Comparison of ENCODE assay signal across 8 cellular contexts in genomic region chr7:74401137-74401859, GRCh38. TPM values are rescaled to one million over a fixed set of nuclear protein-coding genes. Genes with fewer than 3 reads are reported as not detected.
A peak's percentile ranks its signal among the peaks of the same experiment; 100 is the strongest.
DNase-seq lines count a peak whose midpoint lies in the region; ATAC-seq and TF ChIP-seq lines count a peak whose summit lies in the region.

No MANE protein-coding gene starts in this region.

- no peaks in the 10 kb centered on the region for H3K27me3 ChIP-seq in hepatocyte

- H3K9me2 ChIP-seq in hepatocyte (replicated peaks; ENCODE audit: insufficient read depth), result no peaks in the 10 kb centered on the region

- ATAC-seq in HG03045 (IDR thresholded peaks at IDR 0.05; ENCODE audit: unreplicated experiment), result no peak
- no peak for ATAC-seq in GM19455 (IDR thresholded peaks at IDR 0.05; ENCODE audit: unreplicated experiment)

- H3K9me3 ChIP-seq in hepatocyte (ENCODE audit: low read depth), result no peaks in the 10 kb centered on the region

- TF ChIP-seq CTCF in hepatocyte (IDR thresholded peaks at IDR 0.05; ENCODE audit: poor library complexity), result peak; percentile 95

- no peak overlapping the region for H2AFZ ChIP-seq in hepatocyte

- H4K20me1 ChIP-seq in hepatocyte (ENCODE audit: insufficient read depth, poor library complexity, severe bottlenecking), result no peaks in the 10 kb centered on the region

- no peaks in the 10 kb centered on the region for H3K36me3 ChIP-seq in hepatocyte (replicated peaks; ENCODE audit: insufficient read depth, low read depth)

- H3K79me2 ChIP-seq in hepatocyte, result no peaks in the 10 kb centered on the region

- no peak overlapping the region for H3K27ac ChIP-seq in hepatocyte

- no peaks in the 10 kb centered on the region for H3K4me1 ChIP-seq in hepatocyte (ENCODE audit: insufficient read depth)

- no peak overlapping the region for H3K4me2 ChIP-seq in hepatocyte

- WGBS in hepatocyte (ENCODE audit: low lambda C conversion rate, missing lambda C conversion rate), result 42% methylated on average over 14 of the region's 14 CpGs

- peak; percentile 86 for DNase-seq in GM03348 (ENCODE audit: low spot score)
- peak; percentile 74 for DNase-seq in LoVo (ENCODE audit: low spot score)
- peak; percentile 32 to 66 (median 51) for DNase-seq in T-helper 1 cell
- DNase-seq in amygdala (lab: John Stamatoyannopoulos, UW), result peak in 43 of 56 donors; percentile 4 to 77 (median 39)
- peak; percentile 81 for DNase-seq in hepatocyte (ENCODE audit: low spot score)
- DNase-seq in smooth muscle cell of the brain vasculature (ENCODE audit: low read depth, low spot score), result peak; percentile 20

- no peak overlapping the region for H3K4me3 ChIP-seq in hepatocyte

RNA-seq across cellular contexts. Expression of gene GTF2IRD1, which starts 52.4 kb away (rescaled TPM):
- 27.8 and 34.9 TPM in 2 replicates for total RNA-seq in hepatocyte
- 39.6 and 46.7 TPM in 2 replicates for polyA plus RNA-seq in hepatocyte

Comparison
In these comparisons a context has a peak if more than half of its experiments do, and no peak if none do; other contexts are left out.
1. DNase-seq: peak in every context shown above with its lines; median percentile 86 in GM03348; 81 in hepatocyte; 74 in LoVo; 51 in T-helper 1 cell; 39 in amygdala; 20 in smooth muscle cell of the brain vasculature.